8 cellular contexts compared by ENCODE assay signal in genomic region chr3:126476166-126476975, GRCh38. TPM values are rescaled to one million over a fixed set of nuclear protein-coding genes. Genes with fewer than 3 reads are reported as not detected.
DNase-seq lines count a peak whose midpoint lies in the region; ATAC-seq and TF ChIP-seq lines count a peak whose summit lies in the region.

No MANE protein-coding gene starts in this region.

- intact Hi-C loops in adrenal gland (cut with DNase I) (no loop called here), psoas muscle (cut with DNase I) (loop anchor here in 1 of 2 donors (10.0 kb wide), 2 partner anchors 122 to 212 kb away; partner anchors contain the start of gene KLF15)

- DNase-seq in AG08396 (ENCODE audit: low spot score), result peak; percentile 35
- DNase-seq in NCI-H69 (lab: John Stamatoyannopoulos, UW), result peak; percentile 78
- DNase-seq in adrenal gland, result peak in 5 of 7 donors; percentile 68 to 86 (median 75)
- peak; percentile 38 for DNase-seq in hepatic stellate cell (ENCODE audit: low spot score)
- peak in 1 of 2 donors; percentile 85 for DNase-seq in psoas muscle
- no peak for DNase-seq in H4 (ENCODE audit: low spot score)

- peak overlapping the region in 4 of 5 donors; percentile 86 to 99 (median 90) for H3K27ac ChIP-seq in adrenal gland
- peak overlapping the region; percentile 96 for H3K27ac ChIP-seq in psoas muscle

- H3K27me3 ChIP-seq in adrenal gland (no peaks in the 10 kb centered on the region), psoas muscle (ENCODE audit: insufficient read depth in 3 of 3, low read length in 2 of 3) (no peaks in the 10 kb centered on the region)

- peak overlapping the region in 3 of 4 donors; percentile 22 to 87 (median 71) for H3K4me3 ChIP-seq in adrenal gland
- H3K4me3 ChIP-seq in psoas muscle, result peak overlapping the region; percentile 82

- H3K4me1 ChIP-seq in adrenal gland (replicated peaks in 1 of 2) (peaks cover 31 to 41% of the 10 kb centered on the region in 2 donors), psoas muscle (peaks cover 34% of the 10 kb centered on the region)

- H3K9me3 ChIP-seq in adrenal gland (replicated peaks in 1 of 3), result no peaks in the 10 kb centered on the region
- no peaks in the 10 kb centered on the region for H3K9me3 ChIP-seq in psoas muscle

- peak in 1 of 2 donors; percentile 28 for TF ChIP-seq POLR2A in adrenal gland (IDR thresholded peaks at IDR 0.05)

- WGBS in adrenal gland, 4 donors, result 14 to 58% (median 20%) methylated on average over 13 to 53 of the region's 63 CpGs
- WGBS in psoas muscle, 3 donors, result 12 to 16% (median 16%) methylated on average over 48 to 55 of the region's 63 CpGs

- ATAC-seq in GM18873 (IDR thresholded peaks at IDR 0.05; ENCODE audit: low FRiP score, unreplicated experiment) (peak; percentile 23), HG03097 (IDR thresholded peaks at IDR 0.05; ENCODE audit: low FRiP score, unreplicated experiment) (peak; percentile 31), psoas muscle (peak; percentile 36 to 53 (median 46))

- peak in 2 of 6 experiments; percentile 13 to 16 for TF ChIP-seq CTCF in adrenal gland (IDR thresholded peaks at IDR 0.05)
- no peak for TF ChIP-seq CTCF in psoas muscle (IDR thresholded peaks at IDR 0.05)

- H3K36me3 ChIP-seq in adrenal gland (replicated peaks in 1 of 2), result peaks cover 0 to 7% of the 10 kb centered on the region in 2 donors
- peaks cover 0 to 12% of the 10 kb centered on the region in 2 donors for H3K36me3 ChIP-seq in psoas muscle (ENCODE audit: insufficient read depth in 1 of 2, low read depth in 1 of 2)

RNA-seq across cellular contexts. Expression of gene ZXDC, which starts 0.7 kb away (rescaled TPM):
- total RNA-seq in adrenal gland (10 to 100 TPM; 25.2 to 45.2 (median 33.7) TPM), psoas muscle (10 to 100 TPM; 30.3 to 39.5 (median 35.9) TPM)
- polyA plus RNA-seq in adrenal gland (10 to 100 TPM; 16.4 to 18.4 (median 17.4) TPM), psoas muscle (10 to 100 TPM; 10.6 to 20.8 (median 16.8) TPM)
- 6.6 and 12.2 TPM in 2 replicates for total RNA-seq in H4 (2014; rRNA removed; shearing (Covaris generic))

RNA-seq across cellular contexts. Expression of gene UROC1, which starts 41.2 kb away (rescaled TPM):
- total RNA-seq in adrenal gland (under 1 TPM in 1 of 8 donors, not detected in 7; under 0.01 TPM), psoas muscle (under 1 TPM in 2 of 4 donors, not detected in 2; 0.08 to 0.13 TPM)
- polyA plus RNA-seq in adrenal gland (under 1 TPM in 2 of 3 donors, not detected in 1; 0.03 to 0.04 TPM), psoas muscle (under 1 TPM in 1 of 3 donors, not detected in 2; 0.03 TPM)
- total RNA-seq in H4 (2014; rRNA removed; shearing (Covaris generic)), result not detected in 2 replicates

RNA-seq across cellular contexts. Expression of gene CHST13, which starts 47.6 kb away (rescaled TPM):
- total RNA-seq in adrenal gland (1 to 10 TPM in 4 of 8 donors, under 1 TPM in 4; 0.36 to 3.0 (median 1.2) TPM), psoas muscle (under 1 TPM in 1 of 4 donors, not detected in 3; 0.20 TPM)
- polyA plus RNA-seq in adrenal gland (under 1 TPM in 2 of 3 donors, not detected in 1; 0.67 to 0.80 TPM), psoas muscle (under 1 TPM in 1 of 3 donors, not detected in 2; 0.07 TPM)
- 0.37 TPM in 1 of 2 replicates, not detected in the other for total RNA-seq in H4 (2014; rRNA removed; shearing (Covaris generic))
